19 cellular contexts compared by ENCODE assay signal in genomic region chr13:26855071-26855470, GRCh38.
DNase-seq lines count a peak whose midpoint lies in the region; ATAC-seq and TF ChIP-seq lines count a peak whose summit lies in the region.
"Had no signal": no experiment of that assay in that cellular context is flagged by ENCODE, and none has a peak within 500 bp of the region (broad histone marks: within the 10 kb centered on the region; RNA-seq: fewer than 3 reads in every experiment).

No MANE protein-coding gene starts in this region.

- no peak overlapping the region for H3K4me3 ChIP-seq in upper lobe of left lung
- H3K4me3 ChIP-seq: BLaER1 treated with 17β-estradiol and CSF1 and Interleukin-3, amounts not matched to agents 10 nM and 100 nM had no signal

- H3K27me3 Mint-ChIP-seq in brain = peaks cover 15% of the 10 kb centered on the region

- peak overlapping the region in 4 of 5 experiments; percentile 51 to 94 (median 88) for H3K27ac Mint-ChIP-seq in brain
- H3K27ac Mint-ChIP-seq: HFFc6 had no signal

- no peak for TF ChIP-seq EP300 in upper lobe of left lung (IDR thresholded peaks at IDR 0.05)

- ATAC-seq in HG02610 (IDR thresholded peaks at IDR 0.05; ENCODE audit: unreplicated experiment) (no peak), upper lobe of left lung (ENCODE audit: low FRiP score in 2 of 2) (no peak)
- ATAC-seq: HepG2 had no signal

- H3K36me3 Mint-ChIP-seq in brain = no peaks in the 10 kb centered on the region

- CTCF ChIA-PET in GM10248 (lab: Yijun Ruan, JAX) = no interaction called here

- H3K27ac ChIP-seq in upper lobe of left lung = no peak overlapping the region
- H3K27ac ChIP-seq: BLaER1 treated with 17β-estradiol and CSF1 and Interleukin-3, amounts not matched to agents 10 nM and 100 nM; KMS-11 had no signal

- TF ChIP-seq CTCF in brain (conservative IDR thresholded peaks at IDR 0.05) = no peak
- TF ChIP-seq CTCF in GM10248 (IDR thresholded peaks at IDR 0.05; ENCODE audit: control extremely low read depth, extremely low read depth, low read depth, missing control alignments) = no peak
- TF ChIP-seq CTCF in upper lobe of left lung (IDR thresholded peaks at IDR 0.05) = no peak

- no peak for TF ChIP-seq POLR2A in upper lobe of left lung (IDR thresholded peaks at IDR 0.05)

- H3K4me3 Mint-ChIP-seq in brain = no peak overlapping the region
- H3K4me3 Mint-ChIP-seq: HFFc6 had no signal

- POLR2A ChIA-PET in GM10248 (lab: Yijun Ruan, JAX) = no interaction called here

- 53 to 73% methylated on average over 3 of the region's 3 CpGs for WGBS in upper lobe of left lung, 2 donors

- peaks cover 49% of the 10 kb centered on the region for H3K4me1 Mint-ChIP-seq in brain

- H3K9me3 ChIP-seq in upper lobe of left lung = no peaks in the 10 kb centered on the region
- H3K9me3 ChIP-seq: BLaER1 treated with 17β-estradiol and CSF1 and Interleukin-3, amounts not matched to agents 10 nM and 100 nM had no signal

- DNase-seq in C1 segment of cervical spinal cord (lab: John Stamatoyannopoulos, UW) (peak in 11 of 14 donors; percentile 7 to 48 (median 41)), inferior parietal cortex (ENCODE audit: extremely low spot score) (peak; percentile 70), posterior cingulate gyrus (peak; percentile 40 to 95 (median 66)), GM10248 (ENCODE audit: extremely low spot score) (no peak), upper lobe of left lung (no peak)
- DNase-seq in activated CD4-positive, CD25-positive, alpha-beta regulatory T cell treated with anti-CD3 and anti-CD28 coated beads, Interleukin-2, amount 50 U/mL, for 72 hours = no peak
- DNase-seq: GF-D8; HFFc6; NCI-H1048; NCI-H1436 treated with DMSO at 0.1 percent for 48 hours; NCI-H2029 treated with DMSO at 0.1 percent for 48 hours; NCI-H446; NK-92 treated with Interleukin-12 subunit alpha and Interleukin-12 subunit beta, amount 100 ng/mL, for 24 hours; SHP77 had no signal

- no peaks in the 10 kb centered on the region for H3K4me1 ChIP-seq in upper lobe of left lung

- no peaks in the 10 kb centered on the region for H3K36me3 ChIP-seq in upper lobe of left lung
- H3K36me3 ChIP-seq: BLaER1 treated with 17β-estradiol and CSF1 and Interleukin-3, amounts not matched to agents 10 nM and 100 nM had no signal

- H3K9me3 Mint-ChIP-seq in brain = peaks cover 0 to 12% (median 0%) of the 10 kb centered on the region in 5 experiments
- H3K9me3 Mint-ChIP-seq: HFFc6 had no signal

- H3K27me3 ChIP-seq in upper lobe of left lung = no peaks in the 10 kb centered on the region
- H3K27me3 ChIP-seq: BLaER1 treated with 17β-estradiol and CSF1 and Interleukin-3, amounts not matched to agents 10 nM and 100 nM had no signal

- intact Hi-C loops in posterior cingulate gyrus (cut with DNase I) = no loop called here

Comparison
In these comparisons a context has a peak if more than half of its experiments do, and no peak if none do; other contexts are left out.
1. DNase-seq: peak in C1 segment of cervical spinal cord (11 of 14), inferior parietal cortex (single experiment) and posterior cingulate gyrus (10 of 10); none in GM10248 (single experiment), activated CD4-positive, CD25-positive, alpha-beta regulatory T cell treated with anti-CD3 and anti-CD28 coated beads, Interleukin-2, amount 50 U/mL, for 72 hours (single experiment) and upper lobe of left lung (0 of 2).